28 cellular contexts compared by ENCODE assay signal in the genomic region with DNA sequence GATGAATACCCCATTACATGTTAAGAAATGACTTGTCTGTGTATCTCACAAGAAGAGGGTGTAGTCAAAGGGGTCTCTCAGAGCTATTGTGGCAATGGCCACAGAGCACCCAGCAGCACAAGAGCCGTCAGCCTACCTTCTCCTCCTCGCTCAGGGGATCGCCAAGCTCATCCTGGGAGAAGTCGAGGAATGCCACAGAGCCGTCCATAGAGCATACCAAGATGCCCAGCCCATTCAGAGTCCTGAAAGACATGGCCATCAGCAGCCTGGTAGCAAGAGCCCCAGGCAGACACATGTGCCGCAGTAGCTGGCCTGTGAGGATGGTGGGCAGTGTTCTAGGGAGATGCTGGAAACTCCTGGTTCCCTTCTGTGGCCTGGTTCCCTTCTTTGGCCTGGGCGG.
"Had no signal": no experiment of that assay in that cellular context is flagged by ENCODE, and none has a peak within 500 bp of the region (broad histone marks: within the 10 kb centered on the region; RNA-seq: fewer than 3 reads in every experiment).

No MANE protein-coding gene starts in this region.

- H3K9me3 ChIP-seq: ascending aorta, breast epithelium, esophagus muscularis mucosa, gastrocnemius medialis had no signal

- H3K4me1 ChIP-seq: ascending aorta, breast epithelium, esophagus muscularis mucosa, foreskin keratinocyte had no signal

- H3K4me3 Mint-ChIP-seq: activated CD4-positive, alpha-beta memory T cell treated with anti-CD3 and anti-CD28 coated beads for 36 hours; activated CD4-positive, alpha-beta T cell treated with anti-CD3 and anti-CD28 coated beads for 36 hours; activated CD4-positive, alpha-beta T cell treated with anti-CD3 and anti-CD28 coated beads, Interleukin-2, amount 10 ng/mL, durations not matched to agents 24 days and 14 days; activated CD8-positive, alpha-beta T cell treated with anti-CD3 and anti-CD28 coated beads, Interleukin-2, amount 10 ng/mL, durations not matched to agents 7 days and 5 days; activated naive CD4-positive, alpha-beta T cell treated with anti-CD3 and anti-CD28 coated beads, Interleukin-2, amount 10 ng/mL, durations not matched to agents 7 days and 5 days; activated naive CD8-positive, alpha-beta T cell treated with anti-CD3 and anti-CD28 coated beads, Interleukin-2, amount 10 ng/mL, durations not matched to agents 7 days and 5 days; activated T-cell treated with anti-CD3 and anti-CD28 coated beads, Interleukin-2, amount 50 U/mL, for 24 hours; activated T-cell treated with anti-CD3 and anti-CD28 coated beads, Interleukin-2, amount 50 U/mL, for 72 hours; brain; effector memory CD8-positive, alpha-beta T cell had no signal

- ATAC-seq: activated CD4-positive, alpha-beta T cell treated with anti-CD3 and anti-CD28 coated beads for 36 hours; activated CD8-positive, alpha-beta T cell treated with anti-CD3 and anti-CD28 coated beads, Interleukin-2, amount 10 ng/mL, durations not matched to agents 7 days and 5 days; activated naive CD4-positive, alpha-beta T cell treated with anti-CD3 and anti-CD28 coated beads, Interleukin-2, amount 50 U/mL, for 72 hours; activated T-cell treated with anti-CD3 and anti-CD28 coated beads, Interleukin-2, amount 50 U/mL, for 72 hours; effector memory CD8-positive, alpha-beta T cell; foreskin keratinocyte; gastrocnemius medialis had no signal

- H3K9me3 Mint-ChIP-seq: activated CD4-positive, alpha-beta memory T cell treated with anti-CD3 and anti-CD28 coated beads for 36 hours; activated CD4-positive, alpha-beta T cell treated with anti-CD3 and anti-CD28 coated beads, Interleukin-2, amount 10 ng/mL, durations not matched to agents 24 days and 14 days; activated naive CD4-positive, alpha-beta T cell treated with anti-CD3 and anti-CD28 coated beads, Interleukin-2, amount 10 ng/mL, durations not matched to agents 7 days and 5 days; activated naive CD4-positive, alpha-beta T cell treated with anti-CD3 and anti-CD28 coated beads, Interleukin-2, amount 50 U/mL, for 72 hours; activated naive CD8-positive, alpha-beta T cell treated with anti-CD3 and anti-CD28 coated beads, Interleukin-2, amount 10 ng/mL, durations not matched to agents 7 days and 5 days; activated T-cell treated with anti-CD3 and anti-CD28 coated beads, Interleukin-2, amount 50 U/mL, for 24 hours; activated T-cell treated with anti-CD3 and anti-CD28 coated beads, Interleukin-2, amount 50 U/mL, for 72 hours; brain; effector memory CD8-positive, alpha-beta T cell had no signal

- H3K27me3 Mint-ChIP-seq: activated CD4-positive, alpha-beta memory T cell treated with anti-CD3 and anti-CD28 coated beads for 36 hours; activated CD4-positive, alpha-beta T cell treated with anti-CD3 and anti-CD28 coated beads for 36 hours; activated CD4-positive, alpha-beta T cell treated with anti-CD3 and anti-CD28 coated beads, Interleukin-2, amount 10 ng/mL, durations not matched to agents 24 days and 14 days; activated naive CD4-positive, alpha-beta T cell treated with anti-CD3 and anti-CD28 coated beads, Interleukin-2, amount 10 ng/mL, durations not matched to agents 7 days and 5 days; activated naive CD8-positive, alpha-beta T cell treated with anti-CD3 and anti-CD28 coated beads, Interleukin-2, amount 10 ng/mL, durations not matched to agents 7 days and 5 days; activated T-cell treated with anti-CD3 and anti-CD28 coated beads, Interleukin-2, amount 50 U/mL, for 24 hours; brain; effector memory CD8-positive, alpha-beta T cell had no signal

- H3K27ac ChIP-seq: ascending aorta, breast epithelium, esophagus muscularis mucosa, foreskin keratinocyte, gastrocnemius medialis had no signal

- H3K4me1 Mint-ChIP-seq: activated CD4-positive, alpha-beta T cell treated with anti-CD3 and anti-CD28 coated beads for 36 hours; activated CD4-positive, alpha-beta T cell treated with anti-CD3 and anti-CD28 coated beads, Interleukin-2, amount 10 ng/mL, durations not matched to agents 24 days and 14 days; activated naive CD4-positive, alpha-beta T cell treated with anti-CD3 and anti-CD28 coated beads, Interleukin-2, amount 10 ng/mL, durations not matched to agents 7 days and 5 days; activated naive CD8-positive, alpha-beta T cell treated with anti-CD3 and anti-CD28 coated beads, Interleukin-2, amount 10 ng/mL, durations not matched to agents 7 days and 5 days; brain had no signal

- DNase-seq: activated CD4-positive, alpha-beta memory T cell treated with anti-CD3 and anti-CD28 coated beads for 36 hours; activated CD4-positive, alpha-beta T cell treated with anti-CD3 and anti-CD28 coated beads for 36 hours; activated CD4-positive, alpha-beta T cell treated with anti-CD3 and anti-CD28 coated beads, Interleukin-2, amount 10 ng/mL, durations not matched to agents 24 days and 14 days; activated CD4-positive, CD25-positive, alpha-beta regulatory T cell; activated CD4-positive, CD25-positive, alpha-beta regulatory T cell treated with anti-CD3 and anti-CD28 coated beads, Interleukin-2, amount 50 U/mL, for 72 hours; activated CD8-positive, alpha-beta T cell treated with anti-CD3 and anti-CD28 coated beads, Interleukin-2, amount 10 ng/mL, durations not matched to agents 7 days and 5 days; activated gamma-delta T cell; activated naive CD4-positive, alpha-beta T cell; activated naive CD4-positive, alpha-beta T cell treated with anti-CD3 and anti-CD28 coated beads, Interleukin-2, amount 10 ng/mL, durations not matched to agents 7 days and 5 days; activated naive CD8-positive, alpha-beta T cell treated with anti-CD3 and anti-CD28 coated beads, Interleukin-2, amount 10 ng/mL, durations not matched to agents 7 days and 5 days; activated T-cell treated with anti-CD3 and anti-CD28 coated beads for 4 hours; activated T-cell treated with anti-CD3 and anti-CD28 coated beads, Interleukin-2, amount 50 U/mL, for 24 hours; activated T-cell treated with anti-CD3 and anti-CD28 coated beads, Interleukin-2, amount 50 U/mL, for 72 hours; cortex of kidney; dermis blood vessel endothelial cell; effector CD4-positive, alpha-beta T cell; effector memory CD8-positive, alpha-beta T cell; erythroblast; foreskin keratinocyte; gastrocnemius medialis; head of caudate nucleus; T-helper 2 cell had no signal

- H3K27me3 ChIP-seq: ascending aorta, breast epithelium, esophagus muscularis mucosa, foreskin keratinocyte, gastrocnemius medialis had no signal

- FAIRE-seq: colon had no signal

- H3K4me3 ChIP-seq: ascending aorta, breast epithelium, esophagus muscularis mucosa, gastrocnemius medialis had no signal

- H3K27ac Mint-ChIP-seq: activated CD4-positive, alpha-beta memory T cell treated with anti-CD3 and anti-CD28 coated beads for 36 hours; activated CD4-positive, alpha-beta T cell treated with anti-CD3 and anti-CD28 coated beads for 36 hours; activated CD4-positive, alpha-beta T cell treated with anti-CD3 and anti-CD28 coated beads, Interleukin-2, amount 10 ng/mL, durations not matched to agents 24 days and 14 days; activated CD8-positive, alpha-beta T cell treated with anti-CD3 and anti-CD28 coated beads, Interleukin-2, amount 10 ng/mL, durations not matched to agents 7 days and 5 days; activated naive CD4-positive, alpha-beta T cell treated with anti-CD3 and anti-CD28 coated beads, Interleukin-2, amount 10 ng/mL, durations not matched to agents 7 days and 5 days; activated naive CD8-positive, alpha-beta T cell treated with anti-CD3 and anti-CD28 coated beads, Interleukin-2, amount 10 ng/mL, durations not matched to agents 7 days and 5 days; activated T-cell treated with anti-CD3 and anti-CD28 coated beads, Interleukin-2, amount 50 U/mL, for 24 hours; activated T-cell treated with anti-CD3 and anti-CD28 coated beads, Interleukin-2, amount 50 U/mL, for 72 hours; brain had no signal
